23 cellular contexts compared by ENCODE assay signal in the genomic region with DNA sequence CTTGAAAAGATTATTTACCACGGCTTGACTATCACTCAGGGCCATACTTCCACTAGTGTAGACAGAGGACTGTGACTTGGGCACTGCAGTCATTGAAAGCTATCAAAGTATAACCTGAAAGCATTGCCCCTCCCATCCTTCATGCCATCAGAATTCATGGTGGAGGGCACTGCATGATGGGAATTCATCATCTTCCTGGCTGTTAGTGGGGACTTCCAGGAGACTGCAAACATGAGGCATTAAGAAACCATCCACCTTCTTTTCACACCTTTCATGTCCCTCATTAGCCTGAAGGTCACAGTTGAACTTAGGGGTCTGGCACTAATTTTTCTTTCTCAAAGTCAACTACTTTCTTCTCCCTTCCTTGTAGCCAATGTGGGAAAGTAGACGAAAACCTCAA. TPM values are rescaled to one million over a fixed set of nuclear protein-coding genes. Genes with fewer than 3 reads are reported as not detected.
DNase-seq lines count a peak whose midpoint lies in the region; ATAC-seq lines count a peak whose summit lies in the region.
"Had no signal": no experiment of that assay in that cellular context is flagged by ENCODE, and none has a peak within 500 bp of the region (broad histone marks: within the 10 kb centered on the region; RNA-seq: fewer than 3 reads in every experiment).

No MANE protein-coding gene starts in this region.

- H2AK5ac ChIP-seq in trophoblast cell (ENCODE audit: low read length): no peak overlapping the region
- no peak overlapping the region for H2AK5ac ChIP-seq in neuronal stem cell (ENCODE audit: low read depth, low read length)

- no peaks in the 10 kb centered on the region for H3K9me3 Mint-ChIP-seq in memory B cell

- H3K27ac ChIP-seq in BLaER1 treated with 17β-estradiol and CSF1 and Interleukin-3, amounts not matched to agents 10 nM and 100 nM: peak overlapping the region; percentile 93 to 99 (median 98)
- H3K27ac ChIP-seq in trophoblast cell (ENCODE audit: low read depth, low read length) (no peak overlapping the region), neuronal stem cell (replicated peaks; ENCODE audit: low read length) (no peak overlapping the region)
- H3K27ac ChIP-seq: ascending aorta, foreskin keratinocyte, parathyroid adenoma, PC-9, sigmoid colon, thyroid gland, VCaP had no signal

- H4K91ac ChIP-seq in trophoblast cell (ENCODE audit: low read depth, low read length): no peak overlapping the region
- H4K91ac ChIP-seq in neuronal stem cell (ENCODE audit: low read depth, low read length, poor library complexity): no peak overlapping the region

- H3K36me3 Mint-ChIP-seq in memory B cell: peaks cover 3% of the 10 kb centered on the region
- H3K36me3 Mint-ChIP-seq: naive thymus-derived CD8-positive, alpha-beta T cell had no signal

- no peaks in the 10 kb centered on the region for H3K79me1 ChIP-seq in trophoblast cell (ENCODE audit: low read length)
- no peaks in the 10 kb centered on the region for H3K79me1 ChIP-seq in neuronal stem cell (ENCODE audit: low read depth, low read length)

- H3K4me3 ChIP-seq in BLaER1 treated with 17β-estradiol and CSF1 and Interleukin-3, amounts not matched to agents 10 nM and 100 nM: peak overlapping the region in 3 of 10 experiments; percentile 27 to 76 (median 32); a peak in 5 of 20 replicates
- H3K4me3 ChIP-seq in GM08714 (ENCODE audit: low read length): peak overlapping the region; percentile 18; the same call in 1 of the 2 replicates
- no peak overlapping the region for H3K4me3 ChIP-seq in trophoblast cell (ENCODE audit: low read depth, low read length)
- H3K4me3 ChIP-seq in neuronal stem cell (ENCODE audit: low read length in 2 of 2): no peak overlapping the region
- H3K4me3 ChIP-seq: ascending aorta, HAP-1, PC-9, sigmoid colon, thyroid gland had no signal

- H3K4ac ChIP-seq in trophoblast cell (ENCODE audit: low read depth, low read length): no peak overlapping the region
- no peak overlapping the region for H3K4ac ChIP-seq in neuronal stem cell (ENCODE audit: low read length)

- H3K27me3 ChIP-seq in BLaER1 treated with 17β-estradiol and CSF1 and Interleukin-3, amounts not matched to agents 10 nM and 100 nM: peaks cover 0 to 21% (median 2%) of the 10 kb centered on the region in 11 experiments; a peak in 5 of 22 replicates
- H3K27me3 ChIP-seq in trophoblast cell (ENCODE audit: insufficient read depth, low read length) (no peaks in the 10 kb centered on the region), neuronal stem cell (ENCODE audit: control insufficient read depth in 3 of 3, insufficient read depth in 3 of 3, low read depth in 1 of 3, low read length in 3 of 3) (no peaks in the 10 kb centered on the region)
- H3K27me3 ChIP-seq: ascending aorta, foreskin keratinocyte, sigmoid colon, thyroid gland had no signal

- H4K8ac ChIP-seq in trophoblast cell (ENCODE audit: low read depth, low read length) (no peak overlapping the region), neuronal stem cell (ENCODE audit: low read depth, low read length) (no peak overlapping the region)

- no peaks in the 10 kb centered on the region for H3K27me3 Mint-ChIP-seq in memory B cell
- H3K27me3 Mint-ChIP-seq: naive thymus-derived CD8-positive, alpha-beta T cell; stimulated activated naive B cell treated with anti-CD40 and anti-IgM and Interleukin-4, amounts not matched to agents 10 μg/mL and 1 μg/mL and 100 μg/mL, for 72 hours had no signal

- DNase-seq in OCI-M1 (lab: John Stamatoyannopoulos, UW) (peak; percentile 42), memory B cell (ENCODE audit: low spot score in 2 of 2) (no peak), trophoblast cell (no peak), C1 segment of cervical spinal cord (lab: John Stamatoyannopoulos, UW) (no peak), NCI-H2029 treated with DMSO at 0.1 percent for 48 hours (lab: John Stamatoyannopoulos, UW) (no peak), neuronal stem cell (ENCODE audit: low spot score) (no peak)
- DNase-seq: activated CD4-positive, alpha-beta T cell treated with anti-CD3 and anti-CD28 coated beads, Interleukin-2, amount 50 U/mL, for 4 hours; foreskin keratinocyte; naive thymus-derived CD8-positive, alpha-beta T cell; NCI-H1436 treated with DMSO at 0.1 percent for 48 hours; NCI-H2171 treated with DMSO at 0.1 percent for 48 hours; NCI-H748 treated with DMSO at 0.1 percent for 48 hours; PC-9; sigmoid colon; stimulated activated naive B cell treated with anti-CD40 and anti-IgM and Interleukin-4, amounts not matched to agents 10 μg/mL and 1 μg/mL and 100 μg/mL, for 72 hours; thyroid gland had no signal

- H3K14ac ChIP-seq in trophoblast cell (ENCODE audit: low read length) (no peak overlapping the region), neuronal stem cell (ENCODE audit: low read length) (no peak overlapping the region)

- H3K4me1 ChIP-seq in BLaER1 treated with 17β-estradiol and CSF1 and Interleukin-3, amounts not matched to agents 10 nM and 100 nM: peaks cover 66 to 99% (median 87%) of the 10 kb centered on the region in 10 experiments
- no peaks in the 10 kb centered on the region for H3K4me1 ChIP-seq in trophoblast cell (ENCODE audit: control insufficient read depth in 1 of 2, insufficient read depth in 2 of 2, low read length in 2 of 2)
- H3K4me1 ChIP-seq in neuronal stem cell (ENCODE audit: control insufficient read depth in 2 of 2, insufficient read depth in 1 of 2, low read depth in 1 of 2, low read length in 2 of 2): no peaks in the 10 kb centered on the region
- H3K4me1 ChIP-seq: ascending aorta, foreskin keratinocyte, HAP-1, sigmoid colon, thyroid gland had no signal

- peaks cover 0 to 46% (median 0%) of the 10 kb centered on the region in 11 experiments; a peak in 11 of 22 replicates for H3K9me3 ChIP-seq in BLaER1 treated with 17β-estradiol and CSF1 and Interleukin-3, amounts not matched to agents 10 nM and 100 nM (replicated peaks in 1 of 11)
- H3K9me3 ChIP-seq in trophoblast cell (ENCODE audit: insufficient read depth, low read depth, low read length) (no peaks in the 10 kb centered on the region), neuronal stem cell (replicated peaks in 1 of 2; ENCODE audit: control insufficient read depth in 2 of 2, insufficient read depth in 1 of 2, low read depth in 1 of 2, low read length in 2 of 2) (no peaks in the 10 kb centered on the region)
- H3K9me3 ChIP-seq: ascending aorta, HAP-1, sigmoid colon, thyroid gland had no signal

- no peaks in the 10 kb centered on the region for H3K79me2 ChIP-seq in trophoblast cell (ENCODE audit: control insufficient read depth, insufficient read depth, low read length, poor library complexity)
- H3K79me2 ChIP-seq: parathyroid adenoma had no signal

- H2BK5ac ChIP-seq in trophoblast cell (ENCODE audit: low read depth, low read length, poor library complexity) (no peak overlapping the region), neuronal stem cell (ENCODE audit: low read length) (no peak overlapping the region)

- no peak overlapping the region for H3K4me3 Mint-ChIP-seq in memory B cell

- H2BK120ac ChIP-seq in trophoblast cell (ENCODE audit: insufficient read depth, low read length, poor library complexity) (no peak overlapping the region), neuronal stem cell (ENCODE audit: low read depth, low read length) (no peak overlapping the region)

- H4K20me1 ChIP-seq in BLaER1 treated with 17β-estradiol and CSF1 and Interleukin-3, amounts not matched to agents 10 nM and 100 nM: peaks cover 0 to 7% (median 0%) of the 10 kb centered on the region in 11 experiments; a peak in 3 of 22 replicates

- peak overlapping the region; percentile 82 to 96 (median 88); a peak in 21 of 22 replicates for H3K9ac ChIP-seq in BLaER1 treated with 17β-estradiol and CSF1 and Interleukin-3, amounts not matched to agents 10 nM and 100 nM
- H3K9ac ChIP-seq in trophoblast cell (ENCODE audit: low read length) (no peak overlapping the region), neuronal stem cell (ENCODE audit: low read depth, low read length, poor library complexity) (no peak overlapping the region)
- H3K9ac ChIP-seq: parathyroid adenoma had no signal

- no CpG with 5 or more reads among the region's 2 CpGs for WGBS in trophoblast cell (ENCODE audit: extremely low coverage, insufficient coverage, insufficient read length)
- WGBS in neuronal stem cell (ENCODE audit: extremely low coverage in 2 of 2, insufficient read length in 2 of 2, insufficient replicate concordance in 1 of 2), 2 donors: no CpG with 5 or more reads among the region's 2 CpGs

- peak overlapping the region; percentile 77 to 97 (median 85) for H3K4me2 ChIP-seq in BLaER1 treated with 17β-estradiol and CSF1 and Interleukin-3, amounts not matched to agents 10 nM and 100 nM
- no peak overlapping the region for H3K4me2 ChIP-seq in trophoblast cell (ENCODE audit: low read length)
- H3K4me2 ChIP-seq in neuronal stem cell (ENCODE audit: insufficient read depth, low read length, poor library complexity, severe bottlenecking): no peak overlapping the region
- H3K4me2 ChIP-seq: PC-9 had no signal

- peaks cover 39% of the 10 kb centered on the region for H3K4me1 Mint-ChIP-seq in memory B cell

- no peak overlapping the region for H2BK15ac ChIP-seq in neuronal stem cell (ENCODE audit: low read length)

- no peak overlapping the region for H2AFZ ChIP-seq in trophoblast cell (ENCODE audit: insufficient read depth, low read length, poor library complexity)
- no peak overlapping the region for H2AFZ ChIP-seq in neuronal stem cell (ENCODE audit: low read length)
- H2AFZ ChIP-seq: parathyroid adenoma, PC-9 had no signal

- no peak overlapping the region for H2BK12ac ChIP-seq in trophoblast cell (ENCODE audit: low read length)
- H2BK12ac ChIP-seq in neuronal stem cell (ENCODE audit: low read length): no peak overlapping the region

- peak overlapping the region; percentile 94 for H3K27ac Mint-ChIP-seq in memory B cell

- no peak overlapping the region for H3K18ac ChIP-seq in trophoblast cell (ENCODE audit: low read length)
- H3K18ac ChIP-seq in neuronal stem cell (ENCODE audit: low read length): no peak overlapping the region

- no peak for ATAC-seq in memory B cell (ENCODE audit: low read depth)
- ATAC-seq: foreskin keratinocyte; naive thymus-derived CD8-positive, alpha-beta T cell had no signal

- H4K12ac ChIP-seq in trophoblast cell (ENCODE audit: low read depth, low read length): no peak overlapping the region

- H3K36me3 ChIP-seq in BLaER1 treated with 17β-estradiol and CSF1 and Interleukin-3, amounts not matched to agents 10 nM and 100 nM: peaks cover 0 to 31% (median 25%) of the 10 kb centered on the region in 11 experiments; a peak in 15 of 22 replicates
- H3K36me3 ChIP-seq in trophoblast cell (ENCODE audit: control insufficient read depth in 1 of 2, insufficient read depth in 2 of 2, low read length in 2 of 2) (no peaks in the 10 kb centered on the region), neuronal stem cell (replicated peaks in 1 of 2; ENCODE audit: control insufficient read depth in 2 of 2, insufficient read depth in 2 of 2, low read length in 2 of 2) (no peaks in the 10 kb centered on the region)
- H3K36me3 ChIP-seq: ascending aorta, HAP-1, sigmoid colon, thyroid gland had no signal

- H3K23ac ChIP-seq in trophoblast cell (ENCODE audit: low read length) (no peak overlapping the region), neuronal stem cell (ENCODE audit: low read depth, low read length, poor library complexity) (no peak overlapping the region)

RNA-seq across cellular contexts. Expression of gene VSIG4, which starts 25.8 kb away (rescaled TPM):
- not detected in 2 replicates for polyA plus RNA-seq in trophoblast cell (2013)
- polyA plus RNA-seq in neuronal stem cell (2013, experiment 1 of 2): not detected
- not detected for polyA plus RNA-seq in neuronal stem cell (2013, experiment 2 of 2)
- polyA plus RNA-seq: foreskin keratinocyte, keratinocyte had no signal

Comparison
In these comparisons a context has a peak if more than half of its experiments do, and no peak if none do; other contexts are left out.
1. H3K27ac ChIP-seq: peak in BLaER1 treated with 17β-estradiol and CSF1 and Interleukin-3, amounts not matched to agents 10 nM and 100 nM (11 of 11); none in trophoblast cell (single experiment) and neuronal stem cell (single experiment).
2. H3K4me2 ChIP-seq: peak in BLaER1 treated with 17β-estradiol and CSF1 and Interleukin-3, amounts not matched to agents 10 nM and 100 nM (11 of 11); none in trophoblast cell (single experiment) and neuronal stem cell (single experiment).
3. H3K9ac ChIP-seq: peak in BLaER1 treated with 17β-estradiol and CSF1 and Interleukin-3, amounts not matched to agents 10 nM and 100 nM (11 of 11); none in trophoblast cell (single experiment) and neuronal stem cell (single experiment).